Comparison of ENCODE assay signal across 11 cellular contexts in the genomic region with DNA sequence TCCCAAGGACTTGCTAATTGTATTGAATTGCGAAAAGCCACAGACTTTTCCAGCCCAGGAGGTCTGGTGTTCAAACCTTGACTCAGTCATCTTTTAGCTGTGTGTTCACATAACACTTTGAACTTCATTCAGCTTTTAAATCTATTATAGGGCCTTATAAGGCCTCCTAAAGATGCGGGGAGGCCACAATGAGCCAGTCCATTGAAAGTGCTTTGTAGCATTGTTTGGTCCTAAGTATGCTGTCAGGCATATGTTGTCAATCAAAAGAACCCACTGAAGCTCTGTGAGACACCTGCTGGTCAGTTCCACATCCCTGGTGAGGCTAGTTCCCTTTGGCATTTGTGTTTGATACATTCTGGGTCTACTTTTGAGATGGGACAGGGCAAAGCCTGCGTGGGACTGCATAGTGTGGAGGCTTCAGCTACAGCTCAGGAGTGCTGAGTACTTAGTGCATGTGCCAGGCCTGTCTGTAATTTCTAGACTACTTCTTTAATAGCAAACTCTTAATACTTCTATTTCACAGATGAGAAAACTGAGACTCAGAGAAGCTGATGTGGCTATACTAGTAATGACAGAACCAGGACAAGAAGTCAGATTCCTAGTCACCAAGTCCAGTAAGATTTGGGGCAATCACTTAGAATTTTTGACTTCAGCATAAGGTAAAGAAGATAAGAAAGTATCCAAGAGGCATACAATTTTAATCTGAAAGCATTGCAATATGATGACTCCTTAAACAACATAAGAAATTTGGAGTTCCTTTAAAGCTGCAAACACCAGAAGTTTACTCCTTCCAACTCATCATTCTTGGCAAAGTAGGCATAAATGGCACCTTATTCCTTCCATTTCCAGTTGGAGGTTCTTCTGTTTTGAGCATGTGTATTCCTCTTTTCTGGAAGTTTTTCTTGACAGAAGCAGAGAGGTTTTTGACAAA.
DNase-seq lines count a peak whose midpoint lies in the region; ATAC-seq and TF ChIP-seq lines count a peak whose summit lies in the region.
"Had no signal": no experiment of that assay in that cellular context is flagged by ENCODE, and none has a peak within 500 bp of the region (broad histone marks: within the 10 kb centered on the region; RNA-seq: fewer than 3 reads in every experiment).

No MANE protein-coding gene starts in this region.

- no peak overlapping the region for H3K4me3 Mint-ChIP-seq in CD8-positive, alpha-beta memory T cell

- CTCF ChIA-PET in CD8-positive, alpha-beta memory T cell (lab: Charles Lee): no interaction called here

- no peak overlapping the region for H3K9ac ChIP-seq in OCI-LY3 (ENCODE audit: low read length)

- DNase-seq in NCI-H82 (lab: John Stamatoyannopoulos, UW) (peak; percentile 48), NCI-H82 treated with DMSO at 0.1 percent for 48 hours (lab: John Stamatoyannopoulos, UW; ENCODE audit: unreplicated experiment) (no peak), epithelial cell of proximal tubule (ENCODE audit: low read depth) (no peak), thoracic aorta (ENCODE audit: low spot score) (no peak), NCI-H1092 (lab: John Stamatoyannopoulos, UW) (no peak)
- no peak for DNase-seq in CD8-positive, alpha-beta memory T cell
- DNase-seq: activated naive CD4-positive, alpha-beta T cell treated with Interleukin-2 at 50 U/mL for 16 hours; NCI-H1417 treated with DMSO at 0.1 percent for 48 hours; T-helper 1 cell had no signal

- H3K4me1 ChIP-seq in OCI-LY3 (ENCODE audit: low read length) (peaks cover 6% of the 10 kb centered on the region), thoracic aorta (ENCODE audit: control insufficient read depth in 1 of 2, low read depth in 2 of 2) (peaks cover 9 to 12% of the 10 kb centered on the region in 2 donors)
- H3K4me1 ChIP-seq in CD8-positive, alpha-beta memory T cell (ENCODE audit: insufficient read depth, low read length): peaks cover 9% of the 10 kb centered on the region

- no peaks in the 10 kb centered on the region for H3K36me3 Mint-ChIP-seq in CD8-positive, alpha-beta memory T cell

- H4K20me1 ChIP-seq in OCI-LY3 (ENCODE audit: insufficient read depth, low read length): no peaks in the 10 kb centered on the region

- ATAC-seq in thoracic aorta (ENCODE audit: insufficient number of reproducible peaks, low FRiP score, low read depth) (no peak), GM21825 (IDR thresholded peaks at IDR 0.05; ENCODE audit: unreplicated experiment) (no peak)

- peak overlapping the region in 2 of 8 donors; percentile 21 to 44 for H3K27ac Mint-ChIP-seq in CD8-positive, alpha-beta memory T cell

- peaks cover 14 to 19% (median 14%) of the 10 kb centered on the region in 3 donors for H3K4me1 Mint-ChIP-seq in CD8-positive, alpha-beta memory T cell

- H2AFZ ChIP-seq in OCI-LY3 (ENCODE audit: low read depth, low read length): no peak overlapping the region

- H3K27me3 ChIP-seq in OCI-LY3 (ENCODE audit: low read depth, low read length) (no peaks in the 10 kb centered on the region), thoracic aorta (replicated peaks; ENCODE audit: insufficient read depth) (no peaks in the 10 kb centered on the region)
- H3K27me3 ChIP-seq in CD8-positive, alpha-beta memory T cell (ENCODE audit: insufficient read depth, low read length, poor library complexity, severe bottlenecking): no peaks in the 10 kb centered on the region

- no peaks in the 10 kb centered on the region for H3K79me2 ChIP-seq in OCI-LY3 (ENCODE audit: low read length)

- H3K4me3 ChIP-seq in OCI-LY3 (ENCODE audit: low read length) (no peak overlapping the region), epithelial cell of proximal tubule (ENCODE audit: low read depth, low read length) (no peak overlapping the region), thoracic aorta (no peak overlapping the region)
- no peak overlapping the region for H3K4me3 ChIP-seq in CD8-positive, alpha-beta memory T cell (ENCODE audit: low read length)

- TF ChIP-seq CTCF in OCI-LY3 (IDR thresholded peaks at IDR 0.05; ENCODE audit: low read depth, low read length): peak; percentile 46
- peak; percentile 57 for TF ChIP-seq CTCF in epithelial cell of proximal tubule (conservative IDR thresholded peaks at IDR 0.05; ENCODE audit: low read depth, low read length)
- TF ChIP-seq CTCF in thoracic aorta (IDR thresholded peaks at IDR 0.05): no peak

- H3K36me3 ChIP-seq in OCI-LY3 (replicated peaks; ENCODE audit: low read depth, low read length): no peaks in the 10 kb centered on the region
- no peaks in the 10 kb centered on the region for H3K36me3 ChIP-seq in thoracic aorta
- H3K36me3 ChIP-seq in CD8-positive, alpha-beta memory T cell (ENCODE audit: insufficient read depth, low read length): no peaks in the 10 kb centered on the region

- POLR2A ChIA-PET in CD8-positive, alpha-beta memory T cell (lab: Charles Lee): no interaction called here

- no peak overlapping the region for H3K4me2 ChIP-seq in OCI-LY3 (ENCODE audit: low read length)

- H3K9me3 ChIP-seq in OCI-LY3 (ENCODE audit: insufficient read depth, low read length): no peaks in the 10 kb centered on the region
- no peaks in the 10 kb centered on the region for H3K9me3 ChIP-seq in thoracic aorta
- no peaks in the 10 kb centered on the region for H3K9me3 ChIP-seq in CD8-positive, alpha-beta memory T cell (ENCODE audit: low read length)

- H3K9me3 Mint-ChIP-seq in CD8-positive, alpha-beta memory T cell: no peaks in the 10 kb centered on the region

- peaks cover 1 to 3% of the 10 kb centered on the region in 2 donors for H3K27me3 Mint-ChIP-seq in CD8-positive, alpha-beta memory T cell

- H3K27ac ChIP-seq in OCI-LY3 (ENCODE audit: low read length) (no peak overlapping the region), thoracic aorta (peak overlapping the region; percentile 7 to 10)
- H3K27ac ChIP-seq in CD8-positive, alpha-beta memory T cell (ENCODE audit: low read depth, low read length): no peak overlapping the region

Comparison
In these comparisons a context has a peak if more than half of its experiments do, and no peak if none do; other contexts are left out.
1. H3K27ac ChIP-seq: peak in thoracic aorta (2 of 2); none in OCI-LY3 (single experiment) and CD8-positive, alpha-beta memory T cell (single experiment).